8 cellular contexts compared by ENCODE assay signal in the genomic region with DNA sequence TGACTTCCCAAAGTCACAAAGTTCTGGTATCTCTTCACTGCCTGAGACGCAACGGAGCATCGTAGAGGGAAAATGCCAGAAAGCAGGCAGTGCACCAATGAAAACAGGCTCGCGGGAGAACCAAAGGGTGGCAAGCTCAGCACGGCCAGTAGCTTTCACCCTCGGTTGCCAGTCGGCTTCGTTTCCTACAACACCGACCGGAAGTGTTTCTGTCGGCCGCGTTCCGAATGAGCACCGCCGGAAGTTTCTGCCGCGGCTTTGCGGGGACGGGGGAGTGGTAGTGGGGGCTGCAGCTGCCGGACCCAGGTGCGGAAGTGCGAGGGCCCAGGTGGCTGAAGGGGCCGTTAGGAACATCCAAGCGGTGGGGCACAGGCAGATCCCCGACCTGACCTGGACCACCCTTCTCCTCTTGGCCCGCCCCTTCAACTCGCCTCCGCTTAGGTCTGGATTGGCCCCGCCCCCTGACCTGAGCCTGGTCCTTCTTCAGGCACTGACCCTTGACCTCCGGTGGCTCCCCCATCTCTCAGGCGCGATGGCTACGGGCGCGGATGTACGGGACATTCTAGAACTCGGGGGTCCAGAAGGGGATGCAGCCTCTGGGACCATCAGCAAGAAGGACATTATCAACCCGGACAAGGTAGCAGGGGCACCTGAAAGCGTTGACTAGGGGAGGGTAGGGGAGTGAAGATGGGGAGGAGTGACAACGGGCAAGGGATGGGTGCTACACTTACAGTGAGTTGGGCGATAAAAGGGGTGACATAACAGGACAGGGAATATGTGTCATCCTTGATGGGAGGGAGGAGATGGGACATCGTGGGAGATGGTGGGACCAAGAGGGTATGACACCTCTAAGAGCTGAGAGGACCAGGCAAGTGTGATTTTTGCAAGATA. TPM values are rescaled to one million over a fixed set of nuclear protein-coding genes. Genes with fewer than 3 reads are reported as not detected.
DNase-seq lines count a peak whose midpoint lies in the region; ATAC-seq and TF ChIP-seq lines count a peak whose summit lies in the region.

A gene with protein sequence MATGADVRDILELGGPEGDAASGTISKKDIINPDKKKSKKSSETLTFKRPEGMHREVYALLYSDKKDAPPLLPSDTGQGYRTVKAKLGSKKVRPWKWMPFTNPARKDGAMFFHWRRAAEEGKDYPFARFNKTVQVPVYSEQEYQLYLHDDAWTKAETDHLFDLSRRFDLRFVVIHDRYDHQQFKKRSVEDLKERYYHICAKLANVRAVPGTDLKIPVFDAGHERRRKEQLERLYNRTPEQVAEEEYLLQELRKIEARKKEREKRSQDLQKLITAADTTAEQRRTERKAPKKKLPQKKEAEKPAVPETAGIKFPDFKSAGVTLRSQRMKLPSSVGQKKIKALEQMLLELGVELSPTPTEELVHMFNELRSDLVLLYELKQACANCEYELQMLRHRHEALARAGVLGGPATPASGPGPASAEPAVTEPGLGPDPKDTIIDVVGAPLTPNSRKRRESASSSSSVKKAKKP (plus strand): TSS at position 250 of the 891 bp plus-strand sequence. CDS start 283 bp downstream, at position 533.

- RAD21 ChIA-PET in HCT116 (lab: Charles Lee; ENCODE audit: low non-redundant PET in 1 of 2, low total read pairs in 2 of 2, uncharacterized antibody in 2 of 2, unreplicated experiment in 2 of 2): interaction anchor here in 1 of 2 experiments (0.9 kb wide), 1 partner anchor 110 kb away, joined by 3 read pairs; no protein-coding TSS in a partner anchor

- no peaks in the 10 kb centered on the region for H3K9me2 ChIP-seq in HCT116 (ENCODE audit: insufficient read depth)

- H3K9me3 ChIP-seq in HCT116 (ENCODE audit: control insufficient read depth in 1 of 2, insufficient read depth in 1 of 2, low read depth in 1 of 2, low read length in 2 of 2): no peaks in the 10 kb centered on the region

- H3K4me3 Mint-ChIP-seq in activated naive CD4-positive, alpha-beta T cell treated with anti-CD3 and anti-CD28 coated beads, Interleukin-2, amount 50 U/mL, for 24 hours: peak within 1 kb of the TSS; percentile 88

- H3K4me1 Mint-ChIP-seq in activated naive CD4-positive, alpha-beta T cell treated with anti-CD3 and anti-CD28 coated beads, Interleukin-2, amount 50 U/mL, for 24 hours: peaks cover 36% of the 10 kb centered on the region

- POLR2A ChIA-PET in HCT116 (lab: Charles Lee): interaction anchor here (0.7 to 0.8 kb wide), 2 partner anchors 59 to 314 kb away, joined by 3 to 4 read pairs; no protein-coding TSS in a partner anchor

- H3K9me3 Mint-ChIP-seq in activated naive CD4-positive, alpha-beta T cell treated with anti-CD3 and anti-CD28 coated beads, Interleukin-2, amount 50 U/mL, for 24 hours: no peaks in the 10 kb centered on the region

- H3K4me2 ChIP-seq in HCT116 (ENCODE audit: low read length): peak within 1 kb of the TSS; percentile 97

- intact Hi-C loops in HCT116 (cut with micrococcal nuclease): no loop called here

- peaks cover 4% of the 10 kb centered on the region for H3K36me3 Mint-ChIP-seq in activated naive CD4-positive, alpha-beta T cell treated with anti-CD3 and anti-CD28 coated beads, Interleukin-2, amount 50 U/mL, for 24 hours

- H3K9ac ChIP-seq in HCT116 (ENCODE audit: low read length): peak within 1 kb of the TSS; percentile 71

- DNase-seq in EL (peak; percentile 82), HCT116 (ENCODE audit: low read depth, low spot score) (peak; percentile 67), NCI-H1048 (lab: John Stamatoyannopoulos, UW) (peak; percentile 68), glomerular visceral epithelial cell (ENCODE audit: extremely low spot score) (peak; percentile 86), omental fat pad (ENCODE audit: low spot score) (peak; percentile 57)

- TF ChIP-seq POLR2A in HCT116 (IDR thresholded peaks at IDR 0.05; ENCODE audit: borderline replicate concordance, extremely low read depth, insufficient read depth, insufficient read length): no peak

- H3K79me2 ChIP-seq in HCT116 (ENCODE audit: insufficient read depth, low read length): no peaks in the 10 kb centered on the region; the same call in 1 of the 2 replicates

- H3K27ac Mint-ChIP-seq in activated naive CD4-positive, alpha-beta T cell treated with anti-CD3 and anti-CD28 coated beads, Interleukin-2, amount 50 U/mL, for 24 hours: peak within 1 kb of the TSS; percentile 94

- H3K36me3 ChIP-seq in HCT116 (ENCODE audit: control insufficient read depth in 1 of 2, insufficient read depth in 2 of 2, low read length in 2 of 2): peaks cover 0 to 9% of the 10 kb centered on the region in 2 experiments; a peak in 1 of 4 replicates

- no peaks in the 10 kb centered on the region for H4K20me1 ChIP-seq in HCT116 (ENCODE audit: insufficient read depth)

- peak within 1 kb of the TSS; percentile 36; the same call in 1 of the 2 replicates for H3K27ac ChIP-seq in HCT116 (ENCODE audit: low read depth, low read length)
- peak within 1 kb of the TSS; percentile 84 for H3K27ac ChIP-seq in temporal lobe (ENCODE audit: low read depth, low read length)

- no peaks in the 10 kb centered on the region for H3K27me3 Mint-ChIP-seq in activated naive CD4-positive, alpha-beta T cell treated with anti-CD3 and anti-CD28 coated beads, Interleukin-2, amount 50 U/mL, for 24 hours

- BruUV-seq in HCT116 (replicated peaks; lab: Mats Ljungman, UMichigan): TSS peak; percentile 69

- ATAC-seq in HCT116 (peak; percentile 81), SK-N-SH treated with all-trans-retinoic acid at 6 μM for 48 hours (peak; percentile 92), omental fat pad (ENCODE audit: low FRiP score) (peak; percentile 95)

- peak within 1 kb of the TSS; percentile 89 for H2AFZ ChIP-seq in HCT116 (ENCODE audit: low read depth, low read length, poor library complexity, severe bottlenecking)

- H3K4me3 ChIP-seq in HCT116 (replicated peaks in 1 of 2; ENCODE audit: low read depth in 1 of 2, low read length in 2 of 2): peak within 1 kb of the TSS; percentile 95 to 97

- CTCF ChIA-PET in HCT116 (lab: Charles Lee): interaction anchor here (0.7 to 1.4 kb wide), 3 partner anchors 110 to 165 kb away, joined by 3 read pairs; no protein-coding TSS in a partner anchor

- H3K27me3 ChIP-seq in HCT116 (ENCODE audit: insufficient read depth, low read length): no peaks in the 10 kb centered on the region

- TF ChIP-seq RAD21 in HCT116 (IDR thresholded peaks at IDR 0.05; ENCODE audit: low read depth): peak; percentile 50

- peaks cover 10 to 23% of the 10 kb centered on the region in 2 experiments; a peak in 3 of 4 replicates for H3K4me1 ChIP-seq in HCT116 (ENCODE audit: control insufficient read depth in 1 of 2, insufficient read depth in 2 of 2, low read length in 2 of 2)

- TF ChIP-seq CTCF in HCT116 (IDR thresholded peaks at IDR 0.05 in 2 of 3, conservative IDR thresholded peaks at IDR 0.05 in 1 of 3; ENCODE audit: borderline replicate concordance in 1 of 3, insufficient read depth in 1 of 3, low read depth in 2 of 3, low read length in 2 of 3): no peak
- no peak for TF ChIP-seq CTCF in omental fat pad (IDR thresholded peaks at IDR 0.05)

TF ChIP-seq in HCT116, 20 proteins besides CTCF, POLR2A, EP300 and RAD21:
- TF ChIP-seq YY1 (IDR thresholded peaks at IDR 0.05; ENCODE audit: extremely low read depth, insufficient replicate concordance, low read depth, low read length): peak; percentile 89
- TF ChIP-seq SP1 (IDR thresholded peaks at IDR 0.05; ENCODE audit: low read depth): peak; percentile 86
- peak; percentile 66 for TF ChIP-seq EGR1 (IDR thresholded peaks at IDR 0.05; ENCODE audit: low read depth)
- peak; percentile 71 for TF ChIP-seq TCF7L2 (IDR thresholded peaks at IDR 0.05; ENCODE audit: borderline replicate concordance, extremely low read depth, insufficient read depth, insufficient read length)
- TF ChIP-seq SRF (IDR thresholded peaks at IDR 0.05; ENCODE audit: low read depth): peak; percentile 93
- no peak for TF ChIP-seq ZFX (IDR thresholded peaks at IDR 0.05)
- TF ChIP-seq, protein P1, sequence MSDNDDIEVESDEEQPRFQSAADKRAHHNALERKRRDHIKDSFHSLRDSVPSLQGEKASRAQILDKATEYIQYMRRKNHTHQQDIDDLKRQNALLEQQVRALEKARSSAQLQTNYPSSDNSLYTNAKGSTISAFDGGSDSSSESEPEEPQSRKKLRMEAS (IDR thresholded peaks at IDR 0.05): peak; percentile 89
- no peak for TF ChIP-seq FOSL1 (IDR thresholded peaks at IDR 0.05; ENCODE audit: low read depth)
- TF ChIP-seq POLR2AphosphoS5 (IDR thresholded peaks at IDR 0.05; ENCODE audit: low read depth, low read length): peak; percentile 76
- TF ChIP-seq CBX3 (IDR thresholded peaks at IDR 0.05; ENCODE audit: low read depth): peak; percentile 99

TF ChIP-seq in SK-N-SH treated with all-trans-retinoic acid at 6 μM for 48 hours, 23 proteins besides CTCF, POLR2A, EP300 and RAD21 (continues in another document):
- TF ChIP-seq CSDC2 (CRISPR knock-in tag; IDR thresholded peaks at IDR 0.05): peak; percentile 67; the same call in 1 of the 2 replicates
- TF ChIP-seq, protein P2, sequence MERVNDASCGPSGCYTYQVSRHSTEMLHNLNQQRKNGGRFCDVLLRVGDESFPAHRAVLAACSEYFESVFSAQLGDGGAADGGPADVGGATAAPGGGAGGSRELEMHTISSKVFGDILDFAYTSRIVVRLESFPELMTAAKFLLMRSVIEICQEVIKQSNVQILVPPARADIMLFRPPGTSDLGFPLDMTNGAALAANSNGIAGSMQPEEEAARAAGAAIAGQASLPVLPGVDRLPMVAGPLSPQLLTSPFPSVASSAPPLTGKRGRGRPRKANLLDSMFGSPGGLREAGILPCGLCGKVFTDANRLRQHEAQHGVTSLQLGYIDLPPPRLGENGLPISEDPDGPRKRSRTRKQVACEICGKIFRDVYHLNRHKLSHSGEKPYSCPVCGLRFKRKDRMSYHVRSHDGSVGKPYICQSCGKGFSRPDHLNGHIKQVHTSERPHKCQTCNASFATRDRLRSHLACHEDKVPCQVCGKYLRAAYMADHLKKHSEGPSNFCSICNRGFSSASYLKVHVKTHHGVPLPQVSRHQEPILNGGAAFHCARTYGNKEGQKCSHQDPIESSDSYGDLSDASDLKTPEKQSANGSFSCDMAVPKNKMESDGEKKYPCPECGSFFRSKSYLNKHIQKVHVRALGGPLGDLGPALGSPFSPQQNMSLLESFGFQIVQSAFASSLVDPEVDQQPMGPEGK (CRISPR knock-in tag; IDR thresholded peaks at IDR 0.05; ENCODE audit: borderline replicate concordance): peak; percentile 63; the same call in 1 of the 2 replicates
- TF ChIP-seq GLIS3 (CRISPR knock-in tag; IDR thresholded peaks at IDR 0.05): 0 out of 2 replicates have a peak, but pooled peaks have one; percentile 31

RNA-seq across cellular contexts. Expression of the gene that starts here (rescaled TPM):
- total RNA-seq in HCT116 (2021; ENCODE audit: unreplicated experiment) (27.8 TPM), omental fat pad (10 to 100 TPM; 23.2 to 43.5 (median 27.9) TPM), temporal lobe (24.8 TPM)
- 23.6 and 24.0 TPM in 2 replicates for polyA plus RNA-seq in HCT116 (2012)

Comparison
In these comparisons a context has a peak if more than half of its experiments do, and no peak if none do; other contexts are left out.
1. Peak in every context shown above with its lines: DNase-seq, ATAC-seq, H3K4me3 ChIP-seq and H3K27ac ChIP-seq.